Comparison of ENCODE assay signal across 8 cellular contexts in the genomic region with DNA sequence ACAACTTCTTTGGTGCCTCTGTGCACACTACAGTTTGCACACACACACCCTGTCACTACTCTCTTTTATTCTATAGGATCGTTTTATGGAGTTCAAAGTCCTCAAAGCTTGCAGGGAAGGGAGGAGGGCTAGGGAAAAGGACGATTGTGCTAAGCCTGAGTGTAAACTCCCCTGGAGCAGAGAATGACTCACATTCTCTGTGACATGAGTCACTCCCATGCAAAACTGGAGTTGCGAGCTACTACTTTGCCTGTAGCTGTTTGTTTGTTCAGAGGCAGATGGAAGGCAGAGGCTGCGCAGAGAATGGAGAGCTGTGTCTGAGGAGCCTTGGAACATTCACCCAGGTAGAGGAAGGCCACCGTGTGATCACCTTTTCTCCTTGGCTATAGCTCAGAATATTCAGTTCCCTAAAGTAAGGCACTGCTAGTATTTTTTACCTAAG.
A peak's percentile ranks its signal among the peaks of the same experiment; 100 is the strongest.
DNase-seq lines count a peak whose midpoint lies in the region; ATAC-seq lines count a peak whose summit lies in the region.

No MANE protein-coding gene starts in this region.

- peaks cover 7 to 11% of the 10 kb centered on the region in 2 donors for H3K27me3 Mint-ChIP-seq in CD4-positive, alpha-beta memory T cell

- H3K9ac ChIP-seq in duodenal mucosa (ENCODE audit: low read depth in 1 of 2, low read length in 2 of 2), result peak overlapping the region; percentile 13 to 51

- no peaks in the 10 kb centered on the region for H3K9me3 Mint-ChIP-seq in CD4-positive, alpha-beta memory T cell

- CTCF ChIA-PET in CD4-positive, alpha-beta memory T cell (lab: Charles Lee; ENCODE audit: partially characterized antibody), result interaction anchor here (0.8 to 1.9 kb wide), 4 partner anchors 11 to 218 kb away, joined by 3 to 6 read pairs (median 3); no protein-coding TSS in a partner anchor

- H3K36me3 ChIP-seq in duodenal mucosa (ENCODE audit: control insufficient read depth in 1 of 2, insufficient read depth in 2 of 2, low read length in 2 of 2), result no peaks in the 10 kb centered on the region
- no peaks in the 10 kb centered on the region for H3K36me3 ChIP-seq in mesodermal cell (ENCODE audit: control insufficient read depth, insufficient read depth, low read length)
- H3K36me3 ChIP-seq in CD4-positive, alpha-beta memory T cell (ENCODE audit: insufficient read depth, low read length), result no peaks in the 10 kb centered on the region

- peaks cover 0 to 5% (median 2%) of the 10 kb centered on the region in 4 donors for H3K4me1 Mint-ChIP-seq in CD4-positive, alpha-beta memory T cell

- POLR2A ChIA-PET in CD4-positive, alpha-beta memory T cell (lab: Charles Lee; ENCODE audit: partially characterized antibody), result no interaction called here

- no peak overlapping the region for H3K27ac Mint-ChIP-seq in CD4-positive, alpha-beta memory T cell

- 0 to 3% methylated on average over 2 to 4 of the region's 5 CpGs for WGBS in mesodermal cell (ENCODE audit: insufficient coverage in 2 of 2), 2 experiments

- H3K27ac ChIP-seq in duodenal mucosa (ENCODE audit: low read depth, low read length), result peak overlapping the region; percentile 36
- H3K27ac ChIP-seq in mesodermal cell (ENCODE audit: low read depth, low read length, severe bottlenecking), result peak overlapping the region; percentile 88
- H3K27ac ChIP-seq in CD4-positive, alpha-beta memory T cell (ENCODE audit: low read depth, low read length), result no peak overlapping the region

- no peaks in the 10 kb centered on the region for H3K27me3 ChIP-seq in duodenal mucosa (ENCODE audit: control insufficient read depth in 1 of 2, insufficient read depth in 2 of 2, low read length in 2 of 2)
- H3K27me3 ChIP-seq in CD4-positive, alpha-beta memory T cell (ENCODE audit: insufficient read depth, low read length), result no peaks in the 10 kb centered on the region

- peak; percentile 77 for DNase-seq in DMS153 treated with DMSO at 0.1 percent for 48 hours (lab: John Stamatoyannopoulos, UW; ENCODE audit: unreplicated experiment)
- DNase-seq in NOMO-1 treated with dmso at 0.1 percent for 144 hours (lab: John Stamatoyannopoulos, UW; ENCODE audit: unreplicated experiment), result peak; percentile 40
- no peak for DNase-seq in NCI-H187 treated with DMSO at 0.1 percent for 48 hours (lab: John Stamatoyannopoulos, UW)
- no peak for DNase-seq in CD4-positive, alpha-beta memory T cell

- intact Hi-C loops in CD4-positive, alpha-beta memory T cell (cut with micrococcal nuclease), result no loop called here

- H3K4me3 Mint-ChIP-seq in CD4-positive, alpha-beta memory T cell, result peak overlapping the region in 2 of 8 donors; percentile 0 to 47

- H3K36me3 Mint-ChIP-seq in CD4-positive, alpha-beta memory T cell, result no peaks in the 10 kb centered on the region

- H3K9me3 ChIP-seq in duodenal mucosa (ENCODE audit: control insufficient read depth in 1 of 2, low read length in 2 of 2) (no peaks in the 10 kb centered on the region), mesodermal cell (ENCODE audit: control insufficient read depth, low read length) (peaks cover 4% of the 10 kb centered on the region)
- no peaks in the 10 kb centered on the region for H3K9me3 ChIP-seq in CD4-positive, alpha-beta memory T cell (ENCODE audit: control insufficient read depth in 1 of 2, low read length in 2 of 2)

- peak; percentile 94 for ATAC-seq in GM19452 (IDR thresholded peaks at IDR 0.05; ENCODE audit: unreplicated experiment)
- peak; percentile 99 for ATAC-seq in HG03378 (IDR thresholded peaks at IDR 0.05; ENCODE audit: unreplicated experiment)

- H3K4me1 ChIP-seq in duodenal mucosa (ENCODE audit: control insufficient read depth in 1 of 2, insufficient read depth in 2 of 2, low read length in 2 of 2) (peaks cover 12 to 13% of the 10 kb centered on the region in 2 donors), mesodermal cell (ENCODE audit: control insufficient read depth, insufficient read depth, low read length, poor library complexity, severe bottlenecking) (peaks cover 28% of the 10 kb centered on the region)
- H3K4me1 ChIP-seq in CD4-positive, alpha-beta memory T cell (ENCODE audit: insufficient read depth, low read length), result no peaks in the 10 kb centered on the region

- H3K4me3 ChIP-seq in duodenal mucosa (ENCODE audit: low read depth in 1 of 2, low read length in 2 of 2), result peak overlapping the region; percentile 63 to 69
- peak overlapping the region; percentile 27 for H3K4me3 ChIP-seq in mesodermal cell (ENCODE audit: extremely low read depth, insufficient read depth, low read length, poor library complexity, severe bottlenecking)
- no peak overlapping the region for H3K4me3 ChIP-seq in CD4-positive, alpha-beta memory T cell (ENCODE audit: low read length in 2 of 2)

Comparison
In these comparisons a context has a peak if more than half of its experiments do, and no peak if none do; other contexts are left out.
1. DNase-seq: peak in DMS153 treated with DMSO at 0.1 percent for 48 hours (single experiment) and NOMO-1 treated with dmso at 0.1 percent for 144 hours (single experiment); none in NCI-H187 treated with DMSO at 0.1 percent for 48 hours (single experiment) and CD4-positive, alpha-beta memory T cell (0 of 5).
2. H3K4me3 ChIP-seq: peak in duodenal mucosa (2 of 2) and mesodermal cell (single experiment); none in CD4-positive, alpha-beta memory T cell (0 of 2).